Comparison of ENCODE assay signal across 7 cellular contexts in the genomic region with DNA sequence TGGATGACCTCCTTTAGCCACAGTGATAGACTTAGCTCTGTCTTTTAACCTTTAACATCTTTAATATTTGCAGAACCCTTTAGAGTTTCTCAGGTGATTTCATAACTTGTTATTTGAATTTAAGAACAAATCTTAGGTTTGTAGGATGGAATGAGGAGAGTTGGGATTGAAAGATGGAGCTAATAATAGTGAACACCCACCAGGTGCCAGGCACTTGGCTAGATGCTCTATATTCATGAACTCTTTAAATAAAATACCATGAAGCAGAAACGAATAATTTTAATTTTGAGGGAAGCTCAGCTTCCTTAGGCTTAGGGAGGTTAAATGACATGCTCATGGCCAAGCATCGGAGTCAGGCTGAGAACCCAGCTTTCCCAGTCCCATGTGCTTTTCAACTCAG.
"Had no signal": no experiment of that assay in that cellular context is flagged by ENCODE, and none has a peak within 500 bp of the region (broad histone marks: within the 10 kb centered on the region; RNA-seq: fewer than 3 reads in every experiment).

No MANE protein-coding gene starts in this region.

- H3K4me1 Mint-ChIP-seq: GM23338, H9 had no signal

- H3K4me3 Mint-ChIP-seq: GM23338, H9, HFFc6 had no signal

- H3K9me3 Mint-ChIP-seq: H9, HFFc6 had no signal

- DNase-seq: GM23248, GOT3, H7, H9, HCEC 1CT, HFFc6 had no signal

- H3K27ac Mint-ChIP-seq: GM23338, H9, HFFc6 had no signal

- H3K27ac ChIP-seq: GM23248 had no signal
